In the genomic region with DNA sequence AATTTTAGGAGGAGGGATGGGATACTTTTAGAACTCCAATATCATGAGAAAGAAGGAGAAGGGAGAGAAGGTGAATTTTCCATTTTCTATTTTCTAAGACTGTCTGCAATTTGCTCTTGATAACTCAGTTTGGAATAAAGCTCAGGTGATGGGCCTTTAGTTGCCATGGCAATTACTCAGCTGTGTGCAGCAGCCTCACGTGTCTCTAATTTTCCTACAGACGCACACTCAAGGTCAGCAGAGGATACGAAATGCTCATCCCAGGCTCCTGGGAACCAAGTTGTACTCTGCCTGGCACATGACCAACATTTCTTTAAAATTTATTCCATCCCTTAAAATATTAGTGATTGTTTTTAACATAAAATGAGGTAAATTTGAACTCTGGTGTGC, we compare ENCODE assay signal across 18 cellular contexts.
"Had no signal": no experiment of that assay in that cellular context is flagged by ENCODE, and none has a peak within 500 bp of the region (broad histone marks: within the 10 kb centered on the region; RNA-seq: fewer than 3 reads in every experiment).

No MANE protein-coding gene starts in this region.

- DNase-seq: activated CD4-positive, alpha-beta T cell treated with anti-CD3 and anti-CD28 coated beads for 36 hours; activated CD4-positive, alpha-beta T cell treated with anti-CD3 and anti-CD28 coated beads, Interleukin-2, amount 50 U/mL, for 4 hours; activated CD4-positive, CD25-positive, alpha-beta regulatory T cell; activated naive CD4-positive, alpha-beta T cell; activated T-cell treated with anti-CD3 and anti-CD28 coated beads for 4 hours; activated T-cell treated with anti-CD3 and anti-CD28 coated beads, Interleukin-2, amount 50 U/mL, for 72 hours; cortex of kidney; immature natural killer cell; kidney; lower lobe of right lung; mesenchymal stem cell; natural killer cell; posterior cingulate gyrus; right lobe of liver; stimulated activated CD4-positive, alpha-beta T cell treated with anti-CD3 and anti-CD28 coated beads, Interleukin-2, amount 100 ng/mL, for 48 hours; stimulated activated naive CD4-positive, alpha-beta T cell treated with Interleukin-2 at 50 U/mL for 16 hours; testis; transverse colon had no signal
